In genomic region chr17:20266806-20267458, GRCh38 we compare ENCODE assay signal across 9 cellular contexts.
A peak's percentile ranks its signal among the peaks of the same experiment; 100 is the strongest.
DNase-seq lines count a peak whose midpoint lies in the region; ATAC-seq and TF ChIP-seq lines count a peak whose summit lies in the region.
"Had no signal": no experiment of that assay in that cellular context is flagged by ENCODE, and none has a peak within 500 bp of the region (broad histone marks: within the 10 kb centered on the region; RNA-seq: fewer than 3 reads in every experiment).

No MANE protein-coding gene starts in this region.

- no peaks in the 10 kb centered on the region for H3K36me3 ChIP-seq in thoracic aorta

- H3K27ac ChIP-seq in thoracic aorta, result peak overlapping the region; percentile 90 to 91

- H3K27ac Mint-ChIP-seq in activated naive CD8-positive, alpha-beta T cell, result peak overlapping the region; percentile 73
- no peak overlapping the region for H3K27ac Mint-ChIP-seq in activated naive CD8-positive, alpha-beta T cell treated with anti-CD3 and anti-CD28 coated beads for 36 hours
- H3K27ac Mint-ChIP-seq in dendritic cell treated with granulocyte-macrophage colony-stimulating factor and Interleukin-4, amounts not matched to agents 40 ng/mL and 50 ng/mL, for 4 days, result peak overlapping the region; percentile 40

- peak overlapping the region; percentile 30 for H3K4me3 Mint-ChIP-seq in activated naive CD8-positive, alpha-beta T cell
- H3K4me3 Mint-ChIP-seq in activated naive CD8-positive, alpha-beta T cell treated with anti-CD3 and anti-CD28 coated beads for 36 hours, result no peak overlapping the region
- H3K4me3 Mint-ChIP-seq in dendritic cell treated with granulocyte-macrophage colony-stimulating factor and Interleukin-4, amounts not matched to agents 40 ng/mL and 50 ng/mL, for 4 days, result no peak overlapping the region

- intact Hi-C loops in dendritic cell treated with granulocyte-macrophage colony-stimulating factor and Interleukin-4, amounts not matched to agents 40 ng/mL and 50 ng/mL, for 4 days (cut with micrococcal nuclease), result no loop called here

- H3K9me3 ChIP-seq in thoracic aorta, result no peaks in the 10 kb centered on the region

- DNase-seq in activated naive CD8-positive, alpha-beta T cell treated with anti-CD3 and anti-CD28 coated beads for 36 hours, result no peak
- DNase-seq in NCI-H446 treated with DMSO at 0.1 percent for 48 hours (lab: John Stamatoyannopoulos, UW), result peak; percentile 72
- DNase-seq in thoracic aorta (ENCODE audit: low spot score), result peak; percentile 36
- DNase-seq: DMS153 had no signal

- ATAC-seq in thoracic aorta (ENCODE audit: insufficient number of reproducible peaks, low FRiP score, low read depth) (peak; percentile 57), HG02938 (IDR thresholded peaks at IDR 0.05; ENCODE audit: unreplicated experiment) (no peak), HG03025 (IDR thresholded peaks at IDR 0.05; ENCODE audit: low FRiP score, unreplicated experiment) (no peak), GM21390 (IDR thresholded peaks at IDR 0.05; ENCODE audit: unreplicated experiment) (no peak)

- no peak overlapping the region for H3K4me3 ChIP-seq in thoracic aorta

- TF ChIP-seq CTCF in thoracic aorta (IDR thresholded peaks at IDR 0.05), result no peak

- H3K9me3 Mint-ChIP-seq in activated naive CD8-positive, alpha-beta T cell (ENCODE audit: low read depth), result no peaks in the 10 kb centered on the region
- no peaks in the 10 kb centered on the region for H3K9me3 Mint-ChIP-seq in activated naive CD8-positive, alpha-beta T cell treated with anti-CD3 and anti-CD28 coated beads for 36 hours
- no peaks in the 10 kb centered on the region for H3K9me3 Mint-ChIP-seq in dendritic cell treated with granulocyte-macrophage colony-stimulating factor and Interleukin-4, amounts not matched to agents 40 ng/mL and 50 ng/mL, for 4 days

- no peaks in the 10 kb centered on the region for H3K27me3 Mint-ChIP-seq in activated naive CD8-positive, alpha-beta T cell
- H3K27me3 Mint-ChIP-seq in activated naive CD8-positive, alpha-beta T cell treated with anti-CD3 and anti-CD28 coated beads for 36 hours, result no peaks in the 10 kb centered on the region
- no peaks in the 10 kb centered on the region for H3K27me3 Mint-ChIP-seq in dendritic cell treated with granulocyte-macrophage colony-stimulating factor and Interleukin-4, amounts not matched to agents 40 ng/mL and 50 ng/mL, for 4 days

- no peaks in the 10 kb centered on the region for H3K36me3 Mint-ChIP-seq in activated naive CD8-positive, alpha-beta T cell
- no peaks in the 10 kb centered on the region for H3K36me3 Mint-ChIP-seq in activated naive CD8-positive, alpha-beta T cell treated with anti-CD3 and anti-CD28 coated beads for 36 hours
- H3K36me3 Mint-ChIP-seq in dendritic cell treated with granulocyte-macrophage colony-stimulating factor and Interleukin-4, amounts not matched to agents 40 ng/mL and 50 ng/mL, for 4 days (ENCODE audit: low read depth), result peaks cover 61% of the 10 kb centered on the region

- peaks cover 17 to 91% of the 10 kb centered on the region in 2 donors for H3K4me1 ChIP-seq in thoracic aorta (ENCODE audit: control insufficient read depth in 1 of 2, low read depth in 2 of 2)

- H3K27me3 ChIP-seq in thoracic aorta (replicated peaks; ENCODE audit: insufficient read depth), result no peaks in the 10 kb centered on the region

- H3K4me1 Mint-ChIP-seq in activated naive CD8-positive, alpha-beta T cell (ENCODE audit: low read depth), result peaks cover 91% of the 10 kb centered on the region
- peaks cover 71% of the 10 kb centered on the region for H3K4me1 Mint-ChIP-seq in activated naive CD8-positive, alpha-beta T cell treated with anti-CD3 and anti-CD28 coated beads for 36 hours
- H3K4me1 Mint-ChIP-seq in dendritic cell treated with granulocyte-macrophage colony-stimulating factor and Interleukin-4, amounts not matched to agents 40 ng/mL and 50 ng/mL, for 4 days (ENCODE audit: low read depth), result peaks cover 16% of the 10 kb centered on the region
